In the genomic region with DNA sequence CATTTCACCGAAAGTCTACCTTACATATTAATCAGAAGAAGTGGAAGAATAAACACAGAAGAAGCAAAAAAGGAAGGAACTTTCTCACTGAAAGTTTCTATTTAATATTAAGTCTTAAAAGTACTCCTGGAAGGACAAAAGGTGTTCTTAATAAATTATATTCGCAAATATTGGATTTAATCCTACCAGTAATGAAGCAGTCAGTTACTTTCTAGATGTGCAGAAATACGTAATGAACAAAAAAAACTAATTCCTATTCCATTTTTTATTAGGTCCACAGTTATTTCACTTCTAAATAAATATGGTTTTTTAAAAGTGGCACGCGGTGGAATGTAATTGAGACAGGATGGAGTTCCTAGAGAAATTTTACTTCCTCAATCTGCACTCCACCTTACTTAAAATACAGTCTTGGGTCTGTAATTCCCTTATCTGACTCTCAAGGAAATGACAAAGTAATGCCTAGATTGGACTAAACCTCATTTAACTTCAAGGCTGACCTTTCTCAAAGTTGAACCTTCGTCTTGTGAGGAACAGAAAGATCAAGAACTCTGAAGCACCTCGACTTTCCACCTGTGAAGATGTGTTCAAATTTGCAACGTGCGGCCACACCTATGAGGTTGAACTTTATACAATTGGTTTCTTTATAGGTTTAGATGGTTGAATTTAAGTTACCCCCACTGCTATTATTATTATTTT, we compare ENCODE assay signal across 8 cellular contexts. TPM values are rescaled to one million over a fixed set of nuclear protein-coding genes. Genes with fewer than 3 reads are reported as not detected.
DNase-seq lines count a peak whose midpoint lies in the region; ATAC-seq, FAIRE-seq and TF ChIP-seq lines count a peak whose summit lies in the region.

No MANE protein-coding gene starts in this region.

- H4K20me1 ChIP-seq in neural progenitor cell (ENCODE audit: low read depth), result no peaks in the 10 kb centered on the region

- H3K27ac ChIP-seq in duodenal mucosa (ENCODE audit: low read depth, low read length) (peak overlapping the region; percentile 90), neural progenitor cell (peak overlapping the region; percentile 97)

- H3K4me3 ChIP-seq in Caco-2 (ENCODE audit: low read depth, low read length), result peak overlapping the region; percentile 66
- H3K4me3 ChIP-seq in NT2/D1 (ENCODE audit: insufficient read length, low read depth), result peak overlapping the region; percentile 60
- H3K4me3 ChIP-seq in duodenal mucosa (ENCODE audit: low read depth in 1 of 2, low read length in 2 of 2), result peak overlapping the region; percentile 80 to 82
- peak overlapping the region; percentile 85 for H3K4me3 ChIP-seq in neural progenitor cell

- peaks cover 35% of the 10 kb centered on the region for H3K79me2 ChIP-seq in neural progenitor cell (ENCODE audit: low read depth)

- peaks cover 45% of the 10 kb centered on the region for H3K4me1 Mint-ChIP-seq in Caco-2 (ENCODE audit: low read depth, unreplicated experiment)
- peaks cover 40% of the 10 kb centered on the region for H3K4me1 Mint-ChIP-seq in neural progenitor cell

- POLR2A ChIA-PET in Caco-2 (lab: Charles Lee), result interaction anchor here (1.3 to 1.4 kb wide), 2 partner anchors 11 kb away, joined by 3 to 4 read pairs; no protein-coding TSS in a partner anchor

- no peaks in the 10 kb centered on the region for H3K27me3 ChIP-seq in Caco-2 (replicated peaks; ENCODE audit: control insufficient read depth, insufficient read depth, low read length)
- H3K27me3 ChIP-seq in NT2/D1 (ENCODE audit: insufficient read depth, insufficient read length), result no peaks in the 10 kb centered on the region
- H3K27me3 ChIP-seq in duodenal mucosa (ENCODE audit: control insufficient read depth in 1 of 2, insufficient read depth in 2 of 2, low read length in 2 of 2), result no peaks in the 10 kb centered on the region
- H3K27me3 ChIP-seq in neural progenitor cell, result no peaks in the 10 kb centered on the region

- H3K27ac Mint-ChIP-seq in Caco-2 (ENCODE audit: unreplicated experiment) (peak overlapping the region; percentile 81), neural progenitor cell (peak overlapping the region; percentile 92)

- H3K4me1 ChIP-seq in Caco-2, result peaks cover 58% of the 10 kb centered on the region
- peaks cover 6% of the 10 kb centered on the region for H3K4me1 ChIP-seq in NT2/D1 (ENCODE audit: insufficient read depth, insufficient read length)
- H3K4me1 ChIP-seq in duodenal mucosa (ENCODE audit: control insufficient read depth in 1 of 2, insufficient read depth in 2 of 2, low read length in 2 of 2), result peaks cover 32 to 46% of the 10 kb centered on the region in 2 donors
- peaks cover 20% of the 10 kb centered on the region for H3K4me1 ChIP-seq in neural progenitor cell

- H3K27me3 Mint-ChIP-seq in Caco-2 (ENCODE audit: insufficient read depth, unreplicated experiment) (no peaks in the 10 kb centered on the region), neural progenitor cell (ENCODE audit: insufficient read depth, low read depth) (peaks cover 7% of the 10 kb centered on the region)

- H3K9ac ChIP-seq in NT2/D1 (ENCODE audit: insufficient read length, low read depth) (peak overlapping the region; percentile 86), duodenal mucosa (ENCODE audit: low read depth in 1 of 2, low read length in 2 of 2) (peak overlapping the region; percentile 69 to 98), neural progenitor cell (peak overlapping the region; percentile 95)

- peaks cover 22% of the 10 kb centered on the region for H3F3A ChIP-seq in neural progenitor cell (ENCODE audit: low read depth)

- DNase-seq in Caco-2 (no peak), NT2/D1 (ENCODE audit: low read depth, low spot score) (no peak), neural progenitor cell (ENCODE audit: low spot score) (no peak), frontal cortex (ENCODE audit: low spot score in 2 of 2) (no peak), NCI-H446 (lab: John Stamatoyannopoulos, UW) (no peak)
- DNase-seq in activated CD4-positive, CD25-positive, alpha-beta regulatory T cell (lab: John Stamatoyannopoulos, UW), result no peak

- H3K36me3 ChIP-seq in Caco-2 (ENCODE audit: control insufficient read depth, insufficient read depth, low read length) (no peaks in the 10 kb centered on the region), NT2/D1 (ENCODE audit: insufficient read depth, insufficient read length, low read length) (no peaks in the 10 kb centered on the region), duodenal mucosa (ENCODE audit: control insufficient read depth in 1 of 2, insufficient read depth in 2 of 2, low read length in 2 of 2) (no peaks in the 10 kb centered on the region), neural progenitor cell (no peaks in the 10 kb centered on the region)

- peak overlapping the region; percentile 71 for H2AFZ ChIP-seq in neural progenitor cell (replicated peaks)

- no peak for FAIRE-seq in frontal cortex (lab: Jason Lieb, UNC)

- CTCF ChIA-PET in Caco-2 (lab: Charles Lee), result interaction anchor here (2.2 kb wide), 1 partner anchor 74 kb away, joined by 4 read pairs; no protein-coding TSS in a partner anchor

- H3K4me3 Mint-ChIP-seq in Caco-2 (ENCODE audit: unreplicated experiment) (peak overlapping the region; percentile 81), neural progenitor cell (peak overlapping the region; percentile 91)

- H3K9me3 Mint-ChIP-seq in Caco-2 (ENCODE audit: unreplicated experiment), result no peaks in the 10 kb centered on the region
- no peaks in the 10 kb centered on the region for H3K9me3 Mint-ChIP-seq in neural progenitor cell

- no peaks in the 10 kb centered on the region for H3K9me3 ChIP-seq in Caco-2
- H3K9me3 ChIP-seq in NT2/D1 (ENCODE audit: insufficient read depth, low read length), result no peaks in the 10 kb centered on the region
- H3K9me3 ChIP-seq in duodenal mucosa (ENCODE audit: control insufficient read depth in 1 of 2, low read length in 2 of 2), result no peaks in the 10 kb centered on the region
- H3K9me3 ChIP-seq in neural progenitor cell (ENCODE audit: low read depth), result no peaks in the 10 kb centered on the region

- no peak for TF ChIP-seq CTCF in Caco-2 (IDR thresholded peaks at IDR 0.05; ENCODE audit: insufficient read depth in 1 of 2, low read depth in 1 of 2, low read length in 1 of 2, severe bottlenecking in 1 of 2, unreplicated experiment in 1 of 2)
- TF ChIP-seq CTCF in neural progenitor cell (IDR thresholded peaks at IDR 0.05), result no peak

- H3K4me2 ChIP-seq in neural progenitor cell, result peak overlapping the region; percentile 88

- TSS peak; percentile 67 for BruUV-seq in Caco-2 (replicated peaks; lab: Mats Ljungman, UMichigan)

- intact Hi-C loops in Caco-2 (cut with micrococcal nuclease; ENCODE audit: unreplicated experiment), result loop anchor here (2.0 to 10.0 kb wide), 3 partner anchors 61 to 293 kb away; partner anchors contain the start of gene MCM3

- H3K36me3 Mint-ChIP-seq in Caco-2 (ENCODE audit: insufficient read depth, unreplicated experiment), result peaks cover 12% of the 10 kb centered on the region
- H3K36me3 Mint-ChIP-seq in neural progenitor cell, result peaks cover 14% of the 10 kb centered on the region

- ATAC-seq in HG03565 (IDR thresholded peaks at IDR 0.05; ENCODE audit: unreplicated experiment), result no peak

RNA-seq across cellular contexts. Expression of gene TRAM2, which starts 1.1 kb away (rescaled TPM):
- 63.8 and 71.6 TPM in 2 replicates for total RNA-seq in Caco-2 (2022)
- 12.3 and 15.5 TPM in 2 replicates for total RNA-seq in neural progenitor cell (ENCODE audit: low replicate concordance)
- 2.0 TPM for total RNA-seq in frontal cortex
